In genomic region chr20:37686762-37687477, GRCh38 we compare ENCODE assay signal across 1 cellular context.
TF ChIP-seq lines count a peak whose summit lies in the region.

No MANE protein-coding gene starts in this region.

TF ChIP-seq in IMR-90, 13 proteins besides CTCF, POLR2A, EP300 and RAD21:
- TF ChIP-seq RFX5 (IDR thresholded peaks at IDR 0.05; ENCODE audit: low read depth, low read length), result no peak
- TF ChIP-seq SMC3 (IDR thresholded peaks at IDR 0.05; ENCODE audit: low read depth, low read length), result no peak
- no peak for TF ChIP-seq MXI1 (IDR thresholded peaks at IDR 0.05; ENCODE audit: borderline replicate concordance, low read depth, low read length)
- no peak for TF ChIP-seq CEBPB (IDR thresholded peaks at IDR 0.05; ENCODE audit: low read depth, low read length)
- no peak for TF ChIP-seq MAZ (IDR thresholded peaks at IDR 0.05; ENCODE audit: borderline replicate concordance, low read depth, low read length)
- no peak for TF ChIP-seq ELK1 (IDR thresholded peaks at IDR 0.05; ENCODE audit: borderline replicate concordance, low read depth, low read length)
- no peak for TF ChIP-seq BHLHE40 (IDR thresholded peaks at IDR 0.05; ENCODE audit: low read depth, low read length)
- TF ChIP-seq USF2 (IDR thresholded peaks at IDR 0.05; ENCODE audit: low read depth, low read length), result no peak
- no peak for TF ChIP-seq NFE2L2 (IDR thresholded peaks at IDR 0.05; ENCODE audit: low read depth, low read length)
